Comparison of ENCODE assay signal across 14 cellular contexts in genomic region chr21:45949928-45950739, GRCh38. TPM values are rescaled to one million over a fixed set of nuclear protein-coding genes. Genes with fewer than 3 reads are reported as not detected.
DNase-seq lines count a peak whose midpoint lies in the region; TF ChIP-seq lines count a peak whose summit lies in the region.
"Had no signal": no experiment of that assay in that cellular context is flagged by ENCODE, and none has a peak within 500 bp of the region (broad histone marks: within the 10 kb centered on the region; RNA-seq: fewer than 3 reads in every experiment).

No MANE protein-coding gene starts in this region.

- H4K20me1 ChIP-seq in hepatocyte (ENCODE audit: insufficient read depth, poor library complexity, severe bottlenecking) = no peaks in the 10 kb centered on the region

- H2AFZ ChIP-seq in hepatocyte = no peak overlapping the region

- H3K27ac ChIP-seq in SJCRH30 (no peak overlapping the region), hepatocyte (peak overlapping the region; percentile 31), stomach smooth muscle (ENCODE audit: low read length) (no peak overlapping the region)
- H3K27ac ChIP-seq: body of pancreas had no signal

- peak overlapping the region; percentile 53 for H3K4me2 ChIP-seq in hepatocyte

- H3K4me1 ChIP-seq in SJCRH30 (no peaks in the 10 kb centered on the region; the same call in 1 of the 2 replicates), hepatocyte (ENCODE audit: insufficient read depth) (peaks cover 25% of the 10 kb centered on the region), stomach smooth muscle (ENCODE audit: control insufficient read depth, insufficient read depth, low read length) (peaks cover 36% of the 10 kb centered on the region)

- H3K9ac ChIP-seq in stomach smooth muscle (ENCODE audit: low read length in 2 of 2) = peak overlapping the region; percentile 21 to 48

- DNase-seq in H7 (peak; percentile 68), SJCRH30 (no peak), hepatocyte (ENCODE audit: low spot score) (no peak), cerebellum (ENCODE audit: low spot score) (no peak), HUDEP-2 (lab: John Stamatoyannopoulos, UW; ENCODE audit: unreplicated experiment in 76 of 76) (no peak)
- DNase-seq in activated naive CD4-positive, alpha-beta T cell treated with Interleukin-2 at 50 U/mL for 16 hours = no peak
- DNase-seq: activated effector memory CD4-positive, alpha-beta T cell treated with Interleukin-2 at 50 U/mL for 16 hours; GOT3; Karpas-422; NCI-H1694; SHP77 treated with DMSO at 0.1 percent for 48 hours; stimulated activated CD4-positive, alpha-beta T cell treated with anti-CD3 and anti-CD28 coated beads, Interleukin-4, amount 100 ng/mL, for 24 hours had no signal

- no peaks in the 10 kb centered on the region for H3K27me3 ChIP-seq in H7 (ENCODE audit: control insufficient read depth, insufficient read depth, low read length)
- H3K27me3 ChIP-seq in SJCRH30 = no peaks in the 10 kb centered on the region
- H3K27me3 ChIP-seq in hepatocyte = no peaks in the 10 kb centered on the region
- no peaks in the 10 kb centered on the region for H3K27me3 ChIP-seq in stomach smooth muscle (ENCODE audit: control insufficient read depth in 1 of 2, insufficient read depth in 2 of 2, low read length in 2 of 2)

- no peak for TF ChIP-seq CTCF in hepatocyte (IDR thresholded peaks at IDR 0.05; ENCODE audit: poor library complexity)

- WGBS in hepatocyte (ENCODE audit: low lambda C conversion rate, missing lambda C conversion rate) = 92% methylated on average over 35 of the region's 35 CpGs

- H3K36me3 ChIP-seq in H7 (replicated peaks; ENCODE audit: control insufficient read depth, insufficient read depth, low read length) (no peaks in the 10 kb centered on the region), SJCRH30 (no peaks in the 10 kb centered on the region), hepatocyte (replicated peaks; ENCODE audit: insufficient read depth, low read depth) (no peaks in the 10 kb centered on the region), stomach smooth muscle (ENCODE audit: control insufficient read depth in 2 of 2, insufficient read depth in 2 of 2, low read length in 2 of 2) (no peaks in the 10 kb centered on the region)

- no peaks in the 10 kb centered on the region for H3K9me3 ChIP-seq in SJCRH30 (replicated peaks)
- no peaks in the 10 kb centered on the region for H3K9me3 ChIP-seq in hepatocyte (ENCODE audit: low read depth)
- H3K9me3 ChIP-seq in stomach smooth muscle (ENCODE audit: control insufficient read depth in 2 of 2, low read length in 2 of 2) = no peaks in the 10 kb centered on the region
- H3K9me3 ChIP-seq: body of pancreas had no signal

- H3K4me3 ChIP-seq in H7 (ENCODE audit: insufficient read depth, low read depth, low read length) (no peak overlapping the region), SJCRH30 (peak overlapping the region; percentile 21; the same call in 1 of the 2 replicates), hepatocyte (no peak overlapping the region), stomach smooth muscle (ENCODE audit: low read length in 2 of 2) (peak overlapping the region; percentile 40 to 58)
- H3K4me3 ChIP-seq: body of pancreas had no signal

- H3K9me2 ChIP-seq in hepatocyte (replicated peaks; ENCODE audit: insufficient read depth) = no peaks in the 10 kb centered on the region

- H3K79me2 ChIP-seq in hepatocyte = no peaks in the 10 kb centered on the region

RNA-seq across cellular contexts. Expression of gene COL6A1, which starts 31.4 kb away (rescaled TPM):
- total RNA-seq in H7 (2014; rRNA removed; shearing (Covaris generic)) = 243 and 283 TPM in 2 replicates
- total RNA-seq in SJCRH30 (2014; rRNA removed; shearing (Covaris generic)) = 12.6 and 13.3 TPM in 2 replicates
- total RNA-seq in hepatocyte = 193 and 296 TPM in 2 replicates
- polyA plus RNA-seq in hepatocyte = 592 and 616 TPM in 2 replicates
- total RNA-seq in cerebellum = 88.8 TPM

Comparison
In these comparisons a context has a peak if more than half of its experiments do, and no peak if none do; other contexts are left out.
1. H3K4me3 ChIP-seq: peak in SJCRH30 (single experiment) and stomach smooth muscle (2 of 2); none in H7 (single experiment) and hepatocyte (single experiment).